Comparison of ENCODE assay signal across 10 cellular contexts in the genomic region with DNA sequence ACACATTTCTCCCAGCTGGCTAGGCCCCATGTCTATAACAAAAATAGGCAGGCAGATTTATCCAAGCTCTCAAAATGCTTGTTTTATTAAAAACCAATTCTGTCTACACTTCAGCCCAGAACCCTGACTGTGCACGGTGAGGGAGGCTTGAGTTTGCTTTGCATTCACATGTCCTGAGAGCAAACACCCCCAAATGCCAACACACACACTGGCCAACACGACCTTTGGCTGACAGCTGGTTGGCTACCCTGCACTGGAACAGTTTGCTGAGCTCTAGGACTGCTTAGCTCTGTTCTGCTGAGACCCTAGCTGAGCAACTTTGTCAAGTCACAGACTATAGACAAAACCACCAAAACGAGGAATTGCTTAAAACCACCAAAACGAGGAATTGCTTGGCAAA. TPM values are rescaled to one million over a fixed set of nuclear protein-coding genes. Genes with fewer than 3 reads are reported as not detected.
DNase-seq lines count a peak whose midpoint lies in the region; ATAC-seq and TF ChIP-seq lines count a peak whose summit lies in the region.
"Had no signal": no experiment of that assay in that cellular context is flagged by ENCODE, and none has a peak within 500 bp of the region (broad histone marks: within the 10 kb centered on the region; RNA-seq: fewer than 3 reads in every experiment).

No MANE protein-coding gene starts in this region.

- H3K27ac ChIP-seq in substantia nigra (ENCODE audit: low read depth, low read length, poor library complexity, severe bottlenecking): peak overlapping the region; percentile 42

- peaks cover 48% of the 10 kb centered on the region for H3K4me1 Mint-ChIP-seq in T-helper 2 cell treated with Interferon-gamma antibody and Interleukin-4, amounts not matched to agents 5 μg/mL and 100 μg/mL, for 36 hours (ENCODE audit: low read depth)
- H3K4me1 Mint-ChIP-seq in activated T-helper 2 cell treated with anti-CD3 and anti-CD28 coated beads, Interferon-gamma antibody, Interleukin-2, Interleukin-4, amounts not matched to agents 10 μg/mL and 5 μg/mL and 100 μg/mL, durations not matched to agents 14 hours and 24 hours and 36 hours (ENCODE audit: low read depth): peaks cover 60% of the 10 kb centered on the region
- peaks cover 22% of the 10 kb centered on the region for H3K4me1 Mint-ChIP-seq in progenitor cell of endocrine pancreas (ENCODE audit: low read depth)

- ATAC-seq in left lobe of liver (peak; percentile 72), GM21619 (IDR thresholded peaks at IDR 0.05; ENCODE audit: unreplicated experiment) (no peak)

- peak overlapping the region; percentile 78 for H3K4me3 Mint-ChIP-seq in T-helper 2 cell treated with Interferon-gamma antibody and Interleukin-4, amounts not matched to agents 5 μg/mL and 100 μg/mL, for 36 hours
- no peak overlapping the region for H3K4me3 Mint-ChIP-seq in activated T-helper 2 cell treated with anti-CD3 and anti-CD28 coated beads, Interferon-gamma antibody, Interleukin-2, Interleukin-4, amounts not matched to agents 10 μg/mL and 5 μg/mL and 100 μg/mL, durations not matched to agents 14 hours and 24 hours and 36 hours (ENCODE audit: low read depth)
- no peak overlapping the region for H3K4me3 Mint-ChIP-seq in progenitor cell of endocrine pancreas (ENCODE audit: low read depth)

- H3K27ac Mint-ChIP-seq in T-helper 2 cell treated with Interferon-gamma antibody and Interleukin-4, amounts not matched to agents 5 μg/mL and 100 μg/mL, for 36 hours: peak overlapping the region; percentile 83
- H3K27ac Mint-ChIP-seq in activated T-helper 2 cell treated with anti-CD3 and anti-CD28 coated beads, Interferon-gamma antibody, Interleukin-2, Interleukin-4, amounts not matched to agents 10 μg/mL and 5 μg/mL and 100 μg/mL, durations not matched to agents 14 hours and 24 hours and 36 hours: peak overlapping the region; percentile 91
- H3K27ac Mint-ChIP-seq in progenitor cell of endocrine pancreas: no peak overlapping the region

- peaks cover 16% of the 10 kb centered on the region for H3K36me3 Mint-ChIP-seq in T-helper 2 cell treated with Interferon-gamma antibody and Interleukin-4, amounts not matched to agents 5 μg/mL and 100 μg/mL, for 36 hours (ENCODE audit: low read depth)
- peaks cover 17% of the 10 kb centered on the region for H3K36me3 Mint-ChIP-seq in activated T-helper 2 cell treated with anti-CD3 and anti-CD28 coated beads, Interferon-gamma antibody, Interleukin-2, Interleukin-4, amounts not matched to agents 10 μg/mL and 5 μg/mL and 100 μg/mL, durations not matched to agents 14 hours and 24 hours and 36 hours (ENCODE audit: low read depth)
- H3K36me3 Mint-ChIP-seq in progenitor cell of endocrine pancreas (ENCODE audit: insufficient read depth): no peaks in the 10 kb centered on the region

- no peak for DNase-seq in T-helper 2 cell treated with Interferon-gamma antibody and Interleukin-4, amounts not matched to agents 5 μg/mL and 100 μg/mL, for 36 hours (ENCODE audit: low spot score)
- DNase-seq in T-helper 2 cell (no peak), left lobe of liver (ENCODE audit: low spot score) (peak; percentile 89), substantia nigra (lab: John Stamatoyannopoulos, UW) (peak in 1 of 49 donors; percentile 9), NCI-H1930 (lab: John Stamatoyannopoulos, UW) (no peak), progenitor cell of endocrine pancreas (ENCODE audit: low spot score, unreplicated experiment) (no peak)
- no peak for DNase-seq in activated T-helper 2 cell treated with anti-CD3 and anti-CD28 coated beads, Interferon-gamma antibody, Interleukin-2, Interleukin-4, amounts not matched to agents 10 μg/mL and 5 μg/mL and 100 μg/mL, durations not matched to agents 14 hours and 24 hours and 36 hours (ENCODE audit: low spot score)
- DNase-seq: NCI-H446 treated with DMSO at 0.1 percent for 48 hours, SK-N-SH had no signal

- TF ChIP-seq CTCF in progenitor cell of endocrine pancreas (IDR thresholded peaks at IDR 0.05; ENCODE audit: unreplicated experiment): no peak

- intact Hi-C loops in activated T-helper 2 cell treated with anti-CD3 and anti-CD28 coated beads, Interferon-gamma antibody, Interleukin-2, Interleukin-4, amounts not matched to agents 10 μg/mL and 5 μg/mL and 100 μg/mL, durations not matched to agents 14 hours and 24 hours and 36 hours (cut with micrococcal nuclease): loop anchor here (2.0 to 10.0 kb wide), 3 partner anchors 89 to 359 kb away; partner anchors contain the start of genes NT5DC2 and UQCC5

- H3K9me3 Mint-ChIP-seq in T-helper 2 cell treated with Interferon-gamma antibody and Interleukin-4, amounts not matched to agents 5 μg/mL and 100 μg/mL, for 36 hours: no peaks in the 10 kb centered on the region
- no peaks in the 10 kb centered on the region for H3K9me3 Mint-ChIP-seq in activated T-helper 2 cell treated with anti-CD3 and anti-CD28 coated beads, Interferon-gamma antibody, Interleukin-2, Interleukin-4, amounts not matched to agents 10 μg/mL and 5 μg/mL and 100 μg/mL, durations not matched to agents 14 hours and 24 hours and 36 hours
- no peaks in the 10 kb centered on the region for H3K9me3 Mint-ChIP-seq in progenitor cell of endocrine pancreas (ENCODE audit: low read depth)

- H3K27me3 Mint-ChIP-seq in T-helper 2 cell treated with Interferon-gamma antibody and Interleukin-4, amounts not matched to agents 5 μg/mL and 100 μg/mL, for 36 hours (ENCODE audit: low read depth): no peaks in the 10 kb centered on the region
- no peaks in the 10 kb centered on the region for H3K27me3 Mint-ChIP-seq in activated T-helper 2 cell treated with anti-CD3 and anti-CD28 coated beads, Interferon-gamma antibody, Interleukin-2, Interleukin-4, amounts not matched to agents 10 μg/mL and 5 μg/mL and 100 μg/mL, durations not matched to agents 14 hours and 24 hours and 36 hours (ENCODE audit: low read depth)
- H3K27me3 Mint-ChIP-seq in progenitor cell of endocrine pancreas: no peaks in the 10 kb centered on the region

RNA-seq across cellular contexts. Expression of gene STIMATE, which starts 3.6 kb away (rescaled TPM):
- total RNA-seq in activated T-helper 2 cell treated with anti-CD3 and anti-CD28 coated beads, Interferon-gamma antibody, Interleukin-2, Interleukin-4, amounts not matched to agents 10 μg/mL and 5 μg/mL and 100 μg/mL, durations not matched to agents 14 hours and 24 hours and 36 hours: 17.4 and 17.6 TPM in 2 replicates
- total RNA-seq in left lobe of liver (36.4 TPM), progenitor cell of endocrine pancreas (17.4 and 18.4 TPM in 2 replicates)

RNA-seq across cellular contexts. Expression of gene MUSTN1, which starts 58.9 kb away (rescaled TPM):
- 1.9 and 2.6 TPM in 2 replicates for total RNA-seq in activated T-helper 2 cell treated with anti-CD3 and anti-CD28 coated beads, Interferon-gamma antibody, Interleukin-2, Interleukin-4, amounts not matched to agents 10 μg/mL and 5 μg/mL and 100 μg/mL, durations not matched to agents 14 hours and 24 hours and 36 hours
- total RNA-seq in left lobe of liver: 0.38 TPM
- total RNA-seq in progenitor cell of endocrine pancreas: not detected in 2 replicates
